Comparison of ENCODE assay signal across 17 cellular contexts in genomic region chr2:187847245-187848208, GRCh38.
DNase-seq lines count a peak whose midpoint lies in the region; ATAC-seq, FAIRE-seq and TF ChIP-seq lines count a peak whose summit lies in the region.
"Had no signal": no experiment of that assay in that cellular context is flagged by ENCODE, and none has a peak within 500 bp of the region (broad histone marks: within the 10 kb centered on the region; RNA-seq: fewer than 3 reads in every experiment).

No MANE protein-coding gene starts in this region.

- H3K27me3 ChIP-seq in right lobe of liver (no peaks in the 10 kb centered on the region), pancreas (no peaks in the 10 kb centered on the region), thyroid gland (no peaks in the 10 kb centered on the region), H9 (ENCODE audit: insufficient read depth, low read length) (no peaks in the 10 kb centered on the region), PC-3 (ENCODE audit: low read length) (no peaks in the 10 kb centered on the region)
- H3K27me3 ChIP-seq: BLaER1 treated with 17β-estradiol and CSF1 and Interleukin-3, amounts not matched to agents 10 nM and 100 nM had no signal

- H3K9me3 ChIP-seq in right lobe of liver (no peaks in the 10 kb centered on the region), pancreas (no peaks in the 10 kb centered on the region), thyroid gland (no peaks in the 10 kb centered on the region), H9 (ENCODE audit: control insufficient read depth, low read depth, low read length) (no peaks in the 10 kb centered on the region), PC-3 (ENCODE audit: low read length) (no peaks in the 10 kb centered on the region)
- H3K9me3 ChIP-seq: BLaER1 treated with 17β-estradiol and CSF1 and Interleukin-3, amounts not matched to agents 10 nM and 100 nM; HAP-1 had no signal

- H2BK5ac ChIP-seq in H9 (ENCODE audit: insufficient read length, low read length), result no peak overlapping the region

- H3K9ac ChIP-seq in H9 (ENCODE audit: extremely low read depth, insufficient read length, low read length) (no peak overlapping the region), PC-3 (ENCODE audit: low read length) (no peak overlapping the region)
- H3K9ac ChIP-seq: BLaER1 treated with 17β-estradiol and CSF1 and Interleukin-3, amounts not matched to agents 10 nM and 100 nM had no signal

- POLR2A ChIA-PET in PC-3 (lab: Charles Lee; ENCODE audit: unreplicated experiment), result no interaction called here

- H3K4me1 Mint-ChIP-seq in H9, result peaks cover 0 to 8% of the 10 kb centered on the region in 2 experiments; a peak in 1 of 4 replicates
- H3K4me1 Mint-ChIP-seq: B cell had no signal

- H3K4me3 ChIP-seq in right lobe of liver, result no peak overlapping the region
- H3K4me3 ChIP-seq in pancreas, result no peak overlapping the region
- no peak overlapping the region for H3K4me3 ChIP-seq in thyroid gland (replicated peaks in 1 of 3)
- H3K4me3 ChIP-seq in PC-3 (ENCODE audit: low read length), result no peak overlapping the region
- H3K4me3 ChIP-seq: BLaER1 treated with 17β-estradiol and CSF1 and Interleukin-3, amounts not matched to agents 10 nM and 100 nM; HAP-1 had no signal

- no peaks in the 10 kb centered on the region for H3K36me3 ChIP-seq in right lobe of liver
- no peaks in the 10 kb centered on the region for H3K36me3 ChIP-seq in pancreas
- no peaks in the 10 kb centered on the region for H3K36me3 ChIP-seq in thyroid gland
- H3K36me3 ChIP-seq in PC-3 (ENCODE audit: low read depth, low read length), result no peaks in the 10 kb centered on the region
- H3K36me3 ChIP-seq: BLaER1 treated with 17β-estradiol and CSF1 and Interleukin-3, amounts not matched to agents 10 nM and 100 nM; HAP-1 had no signal

- FAIRE-seq in pancreas (lab: Jason Lieb, UNC), result no peak
- FAIRE-seq: H1 had no signal

- BruUV-seq in PC-3 (replicated peaks; lab: Mats Ljungman, UMichigan), result no TSS peak

- no peak overlapping the region for H3K4ac ChIP-seq in H9 (ENCODE audit: low read depth, low read length)

- ATAC-seq in right lobe of liver, result peak; percentile 91 to 94 (median 92)
- peak; percentile 38 to 68 (median 62) for ATAC-seq in pancreas
- ATAC-seq in PC-3, result no peak
- ATAC-seq: CD8-positive, alpha-beta T cell had no signal

- H3K56ac ChIP-seq in H9 (ENCODE audit: insufficient read length, low read depth, low read length), result no peak overlapping the region

- H3K4me3 Mint-ChIP-seq in H9, result no peak overlapping the region
- H3K4me3 Mint-ChIP-seq: B cell; CD8-positive, alpha-beta T cell had no signal

- H3K27me3 Mint-ChIP-seq in H9 (ENCODE audit: low read depth), result no peaks in the 10 kb centered on the region
- H3K27me3 Mint-ChIP-seq: B cell had no signal

- no peak overlapping the region for H2BK15ac ChIP-seq in H9 (ENCODE audit: low read depth, low read length)

- no peak overlapping the region for H2BK120ac ChIP-seq in H9 (ENCODE audit: low read depth, low read length, poor library complexity, severe bottlenecking)

- 17% methylated on average over 1 of the region's 1 CpG for WGBS in right lobe of liver (ENCODE audit: insufficient coverage, low coverage, low lambda C conversion rate, missing lambda C conversion rate)
- 11 to 14% methylated on average over 1 of the region's 1 CpG for WGBS in pancreas, 2 donors
- WGBS in thyroid gland, 2 donors, result 88 to 100% methylated on average over 1 of the region's 1 CpG
- WGBS in H9 (ENCODE audit: extremely low coverage, insufficient read length, low lambda C conversion rate), result no CpG with 5 or more reads among the region's 1 CpG

- no peaks in the 10 kb centered on the region for H3F3A ChIP-seq in PC-3 (ENCODE audit: low read length, unreplicated experiment)

- no peak overlapping the region for H3K4me2 ChIP-seq in H9 (ENCODE audit: insufficient read depth, insufficient read length, low read length)
- no peak overlapping the region for H3K4me2 ChIP-seq in PC-3 (ENCODE audit: low read length)
- H3K4me2 ChIP-seq: BLaER1 treated with 17β-estradiol and CSF1 and Interleukin-3, amounts not matched to agents 10 nM and 100 nM had no signal

- no peak overlapping the region for H3K14ac ChIP-seq in H9 (ENCODE audit: insufficient read depth, low read length)

- no peaks in the 10 kb centered on the region for H3K23me2 ChIP-seq in H9 (ENCODE audit: insufficient read length, low read depth, low read length, poor library complexity, severe bottlenecking)

- peaks cover 0 to 21% (median 9%) of the 10 kb centered on the region in 4 donors for H3K4me1 ChIP-seq in right lobe of liver
- H3K4me1 ChIP-seq in pancreas, result no peaks in the 10 kb centered on the region
- no peaks in the 10 kb centered on the region for H3K4me1 ChIP-seq in thyroid gland
- no peaks in the 10 kb centered on the region; the same call in 1 of the 2 replicates for H3K4me1 ChIP-seq in H9 (ENCODE audit: insufficient read depth, low read length)
- H3K4me1 ChIP-seq in PC-3 (ENCODE audit: insufficient read depth, low read length), result no peaks in the 10 kb centered on the region
- H3K4me1 ChIP-seq: BLaER1 treated with 17β-estradiol and CSF1 and Interleukin-3, amounts not matched to agents 10 nM and 100 nM; HAP-1 had no signal

- TF ChIP-seq POLR2A in right lobe of liver (IDR thresholded peaks at IDR 0.05) (no peak), thyroid gland (IDR thresholded peaks at IDR 0.05) (no peak)

- TF ChIP-seq CTCF in 22Rv1 (IDR thresholded peaks at IDR 0.05), result no peak
- no peak for TF ChIP-seq CTCF in VCaP (conservative IDR thresholded peaks at IDR 0.05)
- TF ChIP-seq CTCF in right lobe of liver (IDR thresholded peaks at IDR 0.05), result no peak
- no peak for TF ChIP-seq CTCF in pancreas (IDR thresholded peaks at IDR 0.05)
- TF ChIP-seq CTCF in thyroid gland (IDR thresholded peaks at IDR 0.05), result no peak
- no peak for TF ChIP-seq CTCF in H9 (conservative IDR thresholded peaks at IDR 0.05)
- TF ChIP-seq CTCF in PC-3 (conservative IDR thresholded peaks at IDR 0.05; ENCODE audit: low read depth, low read length), result no peak

- DNase-seq in right lobe of liver (peak; percentile 30 to 79 (median 47)), pancreas (no peak), thyroid gland (no peak), H9 (no peak), PC-3 (no peak), cerebellum (ENCODE audit: low spot score) (no peak)
- DNase-seq: Calu3; CD8-positive, alpha-beta T cell; DMS79 treated with DMSO at 0.1 percent for 48 hours; GF-D8; IMR-90 had no signal

- CTCF ChIA-PET in PC-3 (lab: Charles Lee), result no interaction called here

- no peak overlapping the region for H2BK12ac ChIP-seq in H9 (ENCODE audit: insufficient read length, low read depth, low read length)

- H3K9me3 Mint-ChIP-seq in H9, result no peaks in the 10 kb centered on the region
- H3K9me3 Mint-ChIP-seq: CD8-positive, alpha-beta T cell had no signal

- no peak overlapping the region for H3K18ac ChIP-seq in H9 (ENCODE audit: insufficient read length, low read depth, low read length)

- no peak overlapping the region for H3T11ph ChIP-seq in H9 (ENCODE audit: low read length)

- H2AK5ac ChIP-seq in H9 (ENCODE audit: insufficient read length, low read length), result no peak overlapping the region

- intact Hi-C loops in right lobe of liver (cut with DNase I) (no loop called here), pancreas (cut with DNase I) (loop anchor here in 2 of 3 donors (10.0 kb wide), 2 partner anchors 253 to 263 kb away; no protein-coding TSS in a partner anchor), thyroid gland (cut with DNase I) (loop anchor here (10.0 kb wide), 2 partner anchors 263 to 353 kb away; no protein-coding TSS in a partner anchor), PC-3 (cut with micrococcal nuclease) (no loop called here)

- H3K27ac ChIP-seq in 22Rv1 (peak overlapping the region; percentile 58), VCaP (peak overlapping the region; percentile 64), right lobe of liver (peak overlapping the region in 2 of 3 donors; percentile 38), pancreas (no peak overlapping the region), thyroid gland (no peak overlapping the region), H9 (ENCODE audit: insufficient read length, low read depth, low read length) (no peak overlapping the region), PC-3 (ENCODE audit: low read length) (no peak overlapping the region)
- H3K27ac ChIP-seq: BLaER1 treated with 17β-estradiol and CSF1 and Interleukin-3, amounts not matched to agents 10 nM and 100 nM had no signal

- H3K23ac ChIP-seq in H9 (ENCODE audit: insufficient read length, low read depth, low read length), result no peak overlapping the region

- H2AFZ ChIP-seq in H9 (ENCODE audit: low read length), result no peak overlapping the region
- H2AFZ ChIP-seq in PC-3 (ENCODE audit: low read length), result no peak overlapping the region

- H2BK20ac ChIP-seq in H9 (ENCODE audit: low read depth, low read length, poor library complexity, severe bottlenecking), result no peak overlapping the region

- no peaks in the 10 kb centered on the region for H3K36me3 Mint-ChIP-seq in H9 (ENCODE audit: insufficient read depth in 1 of 3, low read depth in 3 of 3)
- H3K36me3 Mint-ChIP-seq: CD8-positive, alpha-beta T cell had no signal

- no peaks in the 10 kb centered on the region for H3K9me2 ChIP-seq in PC-3 (replicated peaks; ENCODE audit: low read length)

- no peaks in the 10 kb centered on the region for H3K79me2 ChIP-seq in H9 (ENCODE audit: insufficient read depth, low read length)
- no peaks in the 10 kb centered on the region for H3K79me2 ChIP-seq in PC-3 (ENCODE audit: low read length)

- H4K91ac ChIP-seq in H9 (ENCODE audit: insufficient read length, low read depth, low read length), result no peak overlapping the region

- no peaks in the 10 kb centered on the region for H3K79me1 ChIP-seq in H9 (ENCODE audit: insufficient read depth, low read depth, low read length, poor library complexity, severe bottlenecking)

- H4K8ac ChIP-seq in H9 (replicated peaks; ENCODE audit: insufficient read length, low read depth, low read length), result no peak overlapping the region

- no peak overlapping the region for H3K27ac Mint-ChIP-seq in H9
- H3K27ac Mint-ChIP-seq: B cell; CD8-positive, alpha-beta T cell had no signal

- no peak overlapping the region for H4K5ac ChIP-seq in H9 (ENCODE audit: insufficient read length, low read depth, low read length)

- no peaks in the 10 kb centered on the region for H4K20me1 ChIP-seq in H9 (ENCODE audit: control insufficient read depth, insufficient read depth, insufficient read length)
- no peaks in the 10 kb centered on the region for H4K20me1 ChIP-seq in PC-3 (ENCODE audit: low read length)
- H4K20me1 ChIP-seq: BLaER1 treated with 17β-estradiol and CSF1 and Interleukin-3, amounts not matched to agents 10 nM and 100 nM had no signal

Comparison
In these comparisons a context has a peak if more than half of its experiments do, and no peak if none do; other contexts are left out.
1. H3K27ac ChIP-seq: peak in 22Rv1 (single experiment), VCaP (single experiment) and right lobe of liver (2 of 3); none in pancreas (0 of 4), thyroid gland (0 of 3), H9 (single experiment) and PC-3 (single experiment).
2. DNase-seq: peak in right lobe of liver (3 of 3); none in pancreas (0 of 6), thyroid gland (0 of 2), H9 (single experiment), PC-3 (single experiment) and cerebellum (single experiment).
3. intact Hi-C loops: an anchor here in pancreas (10.0 kb wide) and thyroid gland (10.0 kb wide); none called in right lobe of liver and PC-3.